Comparison of ENCODE assay signal across 16 cellular contexts in the genomic region with DNA sequence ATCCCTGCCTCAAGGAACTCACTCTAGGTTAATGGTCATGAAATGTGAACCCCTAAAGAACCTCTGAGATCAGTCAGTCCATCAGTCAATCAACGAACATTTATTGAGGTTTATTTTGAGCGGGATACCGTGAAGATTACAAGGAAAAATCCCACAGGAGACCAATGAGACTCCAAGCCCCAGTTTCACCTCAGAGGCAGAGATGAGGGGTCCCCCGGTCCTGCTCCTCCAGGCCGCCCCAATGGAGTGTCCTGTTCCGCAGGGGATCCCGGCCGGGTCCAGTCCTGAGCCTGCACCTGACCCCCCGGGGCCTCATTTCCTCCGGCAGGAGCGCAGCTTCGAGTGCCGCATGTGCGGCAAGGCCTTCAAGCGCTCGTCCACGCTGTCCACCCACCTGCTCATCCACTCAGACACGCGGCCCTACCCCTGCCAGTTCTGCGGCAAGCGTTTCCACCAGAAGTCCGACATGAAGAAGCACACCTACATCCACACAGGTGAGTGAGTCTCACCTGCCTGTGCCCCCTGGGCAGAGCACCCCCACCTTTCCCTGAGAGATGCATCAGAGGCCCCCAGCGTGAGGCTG. TPM values are rescaled to one million over a fixed set of nuclear protein-coding genes. Genes with fewer than 3 reads are reported as not detected.
DNase-seq lines count a peak whose midpoint lies in the region; ATAC-seq, FAIRE-seq and TF ChIP-seq lines count a peak whose summit lies in the region.
"Had no signal": no experiment of that assay in that cellular context is flagged by ENCODE, and none has a peak within 500 bp of the region (broad histone marks: within the 10 kb centered on the region; RNA-seq: fewer than 3 reads in every experiment).

No MANE protein-coding gene starts in this region.

- peaks cover 100% of the 10 kb centered on the region for H3K4me1 ChIP-seq in BLaER1
- peaks cover 33 to 71% of the 10 kb centered on the region in 2 experiments for H3K4me1 ChIP-seq in K562 (replicated peaks in 1 of 2; ENCODE audit: control insufficient read depth in 2 of 2, insufficient read depth in 2 of 2, low read length in 2 of 2)

- H3K36me3 Mint-ChIP-seq in CD14-positive monocyte: no peaks in the 10 kb centered on the region

- BruUV-seq in K562 (replicated peaks; lab: Mats Ljungman, UMichigan): no TSS peak

- POLR2A ChIA-PET in K562 (lab: Yijun Ruan, JAX): no interaction called here

- peaks cover 5 to 50% (median 7%) of the 10 kb centered on the region in 3 donors for H3K27me3 Mint-ChIP-seq in CD14-positive monocyte (ENCODE audit: low read depth in 3 of 3)

- H3K4me3 ChIP-seq in BLaER1 (no peak overlapping the region), K562 (no peak overlapping the region)

- H3K9me3 Mint-ChIP-seq in CD14-positive monocyte: peaks cover 0 to 2% (median 0%) of the 10 kb centered on the region in 7 donors

- H3K9ac ChIP-seq in BLaER1: no peak overlapping the region
- no peak overlapping the region for H3K9ac ChIP-seq in K562 (ENCODE audit: insufficient read depth in 1 of 2, low read depth in 2 of 2, low read length in 2 of 2)

- TF ChIP-seq CTCF in CD14-positive monocyte (IDR thresholded peaks at IDR 0.05) (no peak), K562 (IDR thresholded peaks at IDR 0.05 in 2 of 3, conservative IDR thresholded peaks at IDR 0.05 in 1 of 3; ENCODE audit: insufficient read depth in 2 of 3, low read depth in 1 of 3, low read length in 3 of 3) (no peak)

- TF ChIP-seq EP300 in K562 (IDR thresholded peaks at IDR 0.05; ENCODE audit: low read length): no peak

- WGBS in K562 (ENCODE audit: insufficient coverage, low coverage, missing lambda C conversion rate): 96% methylated on average over 20 of the region's 23 CpGs

- H3K4me3 Mint-ChIP-seq in CD14-positive monocyte: no peak overlapping the region
- H3K4me3 Mint-ChIP-seq: T-helper 17 cell had no signal

- H3K36me3 ChIP-seq in BLaER1: no peaks in the 10 kb centered on the region
- H3K36me3 ChIP-seq in K562 (ENCODE audit: control insufficient read depth, insufficient read depth, low read length): peaks cover 89% of the 10 kb centered on the region

- no peaks in the 10 kb centered on the region for H3K27me3 ChIP-seq in BLaER1
- H3K27me3 ChIP-seq in K562 (ENCODE audit: control insufficient read depth in 2 of 2, insufficient read depth in 2 of 2, low read length in 2 of 2): no peaks in the 10 kb centered on the region

- intact Hi-C loops in CD14-positive monocyte (cut with micrococcal nuclease) (no loop called here), K562 (cut with micrococcal nuclease) (no loop called here)

- no peaks in the 10 kb centered on the region for H4K20me1 ChIP-seq in BLaER1
- H4K20me1 ChIP-seq in K562 (replicated peaks; ENCODE audit: control insufficient read depth, insufficient read depth, low read length): no peaks in the 10 kb centered on the region

- H3K27ac ChIP-seq in BLaER1: no peak overlapping the region
- no peak overlapping the region for H3K27ac ChIP-seq in K562 (ENCODE audit: extremely low read depth, low read depth, low read length)
- H3K27ac ChIP-seq: C4-2B had no signal

- CTCF ChIA-PET in K562 (lab: Yijun Ruan, JAX; ENCODE audit: low intra/inter-chr PET ratio): no interaction called here

- H3K9me3 ChIP-seq in BLaER1 (no peaks in the 10 kb centered on the region), K562 (replicated peaks; ENCODE audit: control insufficient read depth, insufficient read depth, low read depth, low read length) (no peaks in the 10 kb centered on the region)

- DNase-seq in CD14-positive monocyte (ENCODE audit: low spot score): peak; percentile 24
- DNase-seq in K562 (ENCODE audit: extremely low read depth in 1 of 4, low spot score in 3 of 4): no peak
- no peak for DNase-seq in left lobe of liver (ENCODE audit: low spot score)
- DNase-seq in NCI-H526 treated with DMSO at 0.1 percent for 48 hours (lab: John Stamatoyannopoulos, UW): no peak
- no peak for DNase-seq in NCI-H1930 (lab: John Stamatoyannopoulos, UW)
- DNase-seq in NCI-H187 (lab: John Stamatoyannopoulos, UW): no peak
- DNase-seq: NCI-H1417 treated with DMSO at 0.1 percent for 48 hours, NCI-H2081, T-helper 17 cell had no signal

- H3K9me1 ChIP-seq in K562 (ENCODE audit: control insufficient read depth, insufficient read depth, low read length): peaks cover 4% of the 10 kb centered on the region

- H3K4me1 Mint-ChIP-seq in CD14-positive monocyte: peaks cover 10% of the 10 kb centered on the region

- peak overlapping the region; percentile 89 for H3K4me2 ChIP-seq in BLaER1
- no peak overlapping the region for H3K4me2 ChIP-seq in K562 (ENCODE audit: insufficient read depth, low read length)

- no peak for TF ChIP-seq RAD21 in K562 (CRISPR knock-in tag; conservative IDR thresholded peaks at IDR 0.05 in 1 of 2, IDR thresholded peaks at IDR 0.05 in 1 of 2)

- no peak for FAIRE-seq in K562 (lab: Jason Lieb, UNC)
- FAIRE-seq: G401.6, GM19239 had no signal

- no peak for TF ChIP-seq POLR2A in K562 (conservative IDR thresholded peaks at IDR 0.05)

- in situ Hi-C loops in K562 (cut with MboI): no loop called here

- H2AFZ ChIP-seq in K562 (ENCODE audit: low read depth, low read length): no peak overlapping the region

- H3K27ac Mint-ChIP-seq in CD14-positive monocyte: peak overlapping the region in 1 of 7 donors; percentile 1
- H3K27ac Mint-ChIP-seq: T-helper 17 cell had no signal

- peaks cover 30% of the 10 kb centered on the region for H3K79me2 ChIP-seq in K562 (ENCODE audit: control insufficient read depth, insufficient read depth, low read length)

- ATAC-seq in K562 (no peak), left lobe of liver (peak; percentile 14), HG03280 (IDR thresholded peaks at IDR 0.05; ENCODE audit: unreplicated experiment) (no peak)

RNA-seq across cellular contexts. Expression of a gene that starts 11.0 kb away (rescaled TPM):
- polyA plus RNA-seq in CD14-positive monocyte (under 1 TPM; 0.06 to 0.21 TPM), K562 (2011; rRNA removed) (34.4 and 57.7 TPM in 2 replicates), K562 (2014; fragmentation: Illumina TruSeq; extraction: Trizol) (51.8 and 73.3 TPM in 2 replicates), K562 (2014; fragmentation: Nextera tagmentation; extraction: Ambion mirVana) (10 to 100 TPM in 1 of 2 experiments, 1 to 10 TPM in 1; 8.0 to 19.1 TPM), K562 (2014; rRNA removed) (47.2 and 50.1 TPM in 2 replicates)
- total RNA-seq in K562 (2011; cell fraction: chromatin; rRNA removed; ENCODE audit: low replicate concordance): 11.1 and 39.0 TPM in 2 replicates
- 28.2 and 30.4 TPM in 2 replicates for total RNA-seq in K562 (2011; cell fraction: nucleolus; rRNA removed)
- 20.0 and 26.4 TPM in 2 replicates for total RNA-seq in K562 (2011; cell fraction: nucleoplasm; rRNA removed)
- total RNA-seq in K562 (2014; rRNA removed) (40.3 and 62.9 TPM in 2 replicates), K562 (2014; rRNA removed; fragmentation: Illumina TruSeq; extraction: Trizol) (17.5 and 20.1 TPM in 2 replicates), K562 (2015; rRNA removed; fragmentation: Illumina TruSeq; extraction: Trizol) (34.5 and 34.6 TPM in 2 replicates), K562 (2021) (73.4 and 75.7 TPM in 2 replicates), left lobe of liver (0.15 TPM)
- polyA plus RNA-seq in K562 (2011; cell fraction: cytosol; rRNA removed): 53.6 and 133 TPM in 2 replicates
- 64.3 and 118 TPM in 2 replicates for polyA plus RNA-seq in K562 (2011; cell fraction: nucleus; rRNA removed)
- 64.2 and 77.5 TPM in 2 replicates for polyA plus RNA-seq in K562 (2012)
- 16.7 and 22.0 TPM in 2 replicates for polyA minus RNA-seq in K562 (2011; rRNA and poly(A)+ RNA removed)
- 47.9 and 57.4 TPM in 2 replicates for polyA minus RNA-seq in K562 (2011; cell fraction: cytosol; rRNA and poly(A)+ RNA removed)
- 20.3 and 22.1 TPM in 2 replicates for polyA minus RNA-seq in K562 (2011; cell fraction: nucleus; rRNA and poly(A)+ RNA removed)
- total RNA-seq: MCF 10A, NCI-H460 had no signal

RNA-seq across cellular contexts. Expression of a gene that starts 41.3 kb away (rescaled TPM):
- polyA plus RNA-seq in CD14-positive monocyte (10 to 100 TPM; 21.3 to 24.4 TPM), K562 (2011; rRNA removed) (80.2 TPM in 2 replicates), K562 (2014; fragmentation: Illumina TruSeq; extraction: Trizol) (105 and 107 TPM in 2 replicates), K562 (2014; fragmentation: Nextera tagmentation; extraction: Ambion mirVana) (1 to 10 TPM; 3.8 to 8.4 TPM), K562 (2014; rRNA removed) (95.1 and 107 TPM in 2 replicates)
- total RNA-seq in K562 (2011; cell fraction: chromatin; rRNA removed; ENCODE audit: low replicate concordance): 66.1 and 166 TPM in 2 replicates
- 99.4 and 113 TPM in 2 replicates for total RNA-seq in K562 (2011; cell fraction: nucleolus; rRNA removed)
- 67.0 and 84.1 TPM in 2 replicates for total RNA-seq in K562 (2011; cell fraction: nucleoplasm; rRNA removed)
- total RNA-seq in K562 (2014; rRNA removed) (118 and 134 TPM in 2 replicates), K562 (2014; rRNA removed; fragmentation: Illumina TruSeq; extraction: Trizol) (43.2 and 58.5 TPM in 2 replicates), K562 (2015; rRNA removed; fragmentation: Illumina TruSeq; extraction: Trizol) (80.7 and 83.7 TPM in 2 replicates), K562 (2021) (106 and 110 TPM in 2 replicates), left lobe of liver (24.6 TPM)
- polyA plus RNA-seq in K562 (2011; cell fraction: cytosol; rRNA removed): 88.7 and 143 TPM in 2 replicates
- polyA plus RNA-seq in K562 (2011; cell fraction: nucleus; rRNA removed): 254 and 348 TPM in 2 replicates
- 75.0 and 82.6 TPM in 2 replicates for polyA plus RNA-seq in K562 (2012)
- 52.2 and 85.8 TPM in 2 replicates for polyA minus RNA-seq in K562 (2011; rRNA and poly(A)+ RNA removed)
- 57.6 and 64.2 TPM in 2 replicates for polyA minus RNA-seq in K562 (2011; cell fraction: cytosol; rRNA and poly(A)+ RNA removed)
- 59.4 and 67.3 TPM in 2 replicates for polyA minus RNA-seq in K562 (2011; cell fraction: nucleus; rRNA and poly(A)+ RNA removed)

RNA-seq across cellular contexts. Expression of a gene that starts 45.1 kb away (rescaled TPM):
- polyA plus RNA-seq in CD14-positive monocyte (1 to 10 TPM; 3.3 to 5.8 TPM), K562 (2011; rRNA removed) (37.6 and 40.1 TPM in 2 replicates), K562 (2014; fragmentation: Illumina TruSeq; extraction: Trizol) (16.9 and 19.4 TPM in 2 replicates), K562 (2014; fragmentation: Nextera tagmentation; extraction: Ambion mirVana) (10 to 100 TPM in 1 of 2 experiments, 1 to 10 TPM in 1; 8.0 to 10.6 TPM), K562 (2014; rRNA removed) (9.7 and 11.5 TPM in 2 replicates)
- total RNA-seq in K562 (2011; cell fraction: chromatin; rRNA removed; ENCODE audit: low replicate concordance): 176 and 239 TPM in 2 replicates
- total RNA-seq in K562 (2011; cell fraction: nucleolus; rRNA removed): 81.0 and 95.1 TPM in 2 replicates
- total RNA-seq in K562 (2011; cell fraction: nucleoplasm; rRNA removed): 122 and 132 TPM in 2 replicates
- total RNA-seq in K562 (2014; rRNA removed) (6.9 and 12.8 TPM in 2 replicates), K562 (2014; rRNA removed; fragmentation: Illumina TruSeq; extraction: Trizol) (17.6 and 18.6 TPM in 2 replicates), K562 (2015; rRNA removed; fragmentation: Illumina TruSeq; extraction: Trizol) (19.8 and 20.5 TPM in 2 replicates), K562 (2021) (21.1 and 22.8 TPM in 2 replicates), left lobe of liver (16.8 TPM)
- polyA plus RNA-seq in K562 (2011; cell fraction: cytosol; rRNA removed): 21.4 and 26.3 TPM in 2 replicates
- 149 and 159 TPM in 2 replicates for polyA plus RNA-seq in K562 (2011; cell fraction: nucleus; rRNA removed)
- 15.2 and 16.8 TPM in 2 replicates for polyA plus RNA-seq in K562 (2012)
- polyA minus RNA-seq in K562 (2011; rRNA and poly(A)+ RNA removed): 75.4 and 94.9 TPM in 2 replicates
- 14.1 and 20.7 TPM in 2 replicates for polyA minus RNA-seq in K562 (2011; cell fraction: cytosol; rRNA and poly(A)+ RNA removed)
- polyA minus RNA-seq in K562 (2011; cell fraction: nucleus; rRNA and poly(A)+ RNA removed): 59.4 and 126 TPM in 2 replicates

Comparison
In these comparisons a context has a peak if more than half of its experiments do, and no peak if none do; other contexts are left out.
1. RNA of a gene that starts 11.0 kb away (total RNA-seq): 11.1 to 75.7 TPM in K562; 0.15 TPM in left lobe of liver (single experiment); every median in the first group is over 10 times any median in the second.